Comparison of ENCODE assay signal across 8 cellular contexts in genomic region chr7:92448185-92448747, GRCh38. TPM values are rescaled to one million over a fixed set of nuclear protein-coding genes. Genes with fewer than 3 reads are reported as not detected.
DNase-seq lines count a peak whose midpoint lies in the region; ATAC-seq and TF ChIP-seq lines count a peak whose summit lies in the region.

No MANE protein-coding gene starts in this region.

- TF ChIP-seq CTCF in HL-60 (IDR thresholded peaks at IDR 0.05; ENCODE audit: insufficient read depth, low read length) (peak; percentile 43), Panc1 (IDR thresholded peaks at IDR 0.05) (peak; percentile 63), foreskin keratinocyte (conservative IDR thresholded peaks at IDR 0.05) (peak; percentile 63), type B pancreatic cell (conservative IDR thresholded peaks at IDR 0.05) (peak; percentile 40)

- CTCF ChIA-PET in Panc1 (lab: Charles Lee), result interaction anchor here (1.1 to 3.0 kb wide), 3 partner anchors 13 to 203 kb away, joined by 3 to 29 read pairs (median 4); partner anchors contain the start of genes ANKIB1 and KRIT1

- intact Hi-C loops in Panc1 (cut with micrococcal nuclease; ENCODE audit: unreplicated experiment), result loop anchor here (10.0 kb wide), 1 partner anchor 313 kb away; the partner anchor contains the start of gene CYP51A1

- no peaks in the 10 kb centered on the region for H3K9me3 ChIP-seq in Panc1 (ENCODE audit: control insufficient read depth, insufficient read depth, low read depth, low read length)

- POLR2A ChIA-PET in Panc1 (lab: Charles Lee), result interaction anchor here (0.6 kb wide), 1 partner anchor 74 kb away, joined by 4 read pairs; no protein-coding TSS in a partner anchor

- H3K4me1 Mint-ChIP-seq in activated T-helper 17 cell treated with anti-CD3 and anti-CD28 coated beads, Interleukin-2, amount 50 U/mL, for 72 hours, result no peaks in the 10 kb centered on the region
- peaks cover 5% of the 10 kb centered on the region for H3K4me1 Mint-ChIP-seq in type B pancreatic cell (ENCODE audit: unreplicated experiment)

- H3K27me3 Mint-ChIP-seq in activated T-helper 17 cell treated with anti-CD3 and anti-CD28 coated beads, Interleukin-2, amount 50 U/mL, for 72 hours, result no peaks in the 10 kb centered on the region
- H3K27me3 Mint-ChIP-seq in type B pancreatic cell, result no peaks in the 10 kb centered on the region

- H3K36me3 Mint-ChIP-seq in activated T-helper 17 cell treated with anti-CD3 and anti-CD28 coated beads, Interleukin-2, amount 50 U/mL, for 72 hours (ENCODE audit: low read depth), result peaks cover 41% of the 10 kb centered on the region
- H3K36me3 Mint-ChIP-seq in type B pancreatic cell, result peaks cover 9% of the 10 kb centered on the region

- no TSS peak for BruUV-seq in Panc1 (replicated peaks; lab: Mats Ljungman, UMichigan)

- no peaks in the 10 kb centered on the region for H3K9me3 Mint-ChIP-seq in activated T-helper 17 cell treated with anti-CD3 and anti-CD28 coated beads, Interleukin-2, amount 50 U/mL, for 72 hours
- no peaks in the 10 kb centered on the region for H3K9me3 Mint-ChIP-seq in type B pancreatic cell

- H3K27ac ChIP-seq in HL-60 (replicated peaks) (peak overlapping the region; percentile 96), Panc1 (ENCODE audit: low read length) (peak overlapping the region; percentile 82), foreskin keratinocyte (no peak overlapping the region)

- H3K36me3 ChIP-seq in Panc1 (ENCODE audit: control insufficient read depth, insufficient read depth, low read length), result peaks cover 29% of the 10 kb centered on the region

- peak overlapping the region; percentile 83 for H3K4me3 ChIP-seq in HL-60 (replicated peaks; ENCODE audit: insufficient read depth, low read length)
- H3K4me3 ChIP-seq in Panc1 (ENCODE audit: low read depth in 2 of 2, low read length in 2 of 2), result peak overlapping the region; percentile 72 to 99

- H3K27ac Mint-ChIP-seq in activated T-helper 17 cell treated with anti-CD3 and anti-CD28 coated beads, Interleukin-2, amount 50 U/mL, for 72 hours, result peak overlapping the region; percentile 90
- peak overlapping the region; percentile 82 for H3K27ac Mint-ChIP-seq in type B pancreatic cell

- in situ Hi-C loops in Panc1 (cut with HindIII; ENCODE audit: low pct_unique_long_range_greater_than_20kb, low sequenced_read_pairs), result no loop called here

- ATAC-seq in GM19467 (IDR thresholded peaks at IDR 0.05; ENCODE audit: unreplicated experiment) (peak; percentile 37), Panc1 (peak; percentile 63), foreskin keratinocyte (peak; percentile 39)
- peak; percentile 45 for ATAC-seq in activated T-helper 17 cell treated with anti-CD3 and anti-CD28 coated beads, Interleukin-2, amount 50 U/mL, for 72 hours (replicated peaks)

- DNase-seq in DMS 273 (lab: John Stamatoyannopoulos, UW; ENCODE audit: unreplicated experiment), result peak; percentile 80
- DNase-seq in HL-60 (ENCODE audit: low read depth in 1 of 2, low spot score in 1 of 2), result peak; percentile 47 to 68
- DNase-seq in Panc1 (ENCODE audit: low read depth, low spot score), result peak; percentile 61
- DNase-seq in foreskin keratinocyte, result peak; percentile 40 to 72
- DNase-seq in non-pigmented ciliary epithelial cell (ENCODE audit: low read depth), result peak; percentile 19
- DNase-seq in type B pancreatic cell (ENCODE audit: extremely low spot score, unreplicated experiment), result no peak

- H3K4me1 ChIP-seq in Panc1 (ENCODE audit: control insufficient read depth, insufficient read depth, low read length), result peaks cover 7% of the 10 kb centered on the region
- H3K4me1 ChIP-seq in foreskin keratinocyte, result peaks cover 9% of the 10 kb centered on the region

- no peaks in the 10 kb centered on the region for H3K27me3 ChIP-seq in HL-60 (ENCODE audit: insufficient read depth, poor library complexity, severe bottlenecking)
- no peaks in the 10 kb centered on the region for H3K27me3 ChIP-seq in Panc1 (ENCODE audit: control insufficient read depth, insufficient read depth, low read length)
- H3K27me3 ChIP-seq in foreskin keratinocyte, result no peaks in the 10 kb centered on the region

- H3K4me3 Mint-ChIP-seq in activated T-helper 17 cell treated with anti-CD3 and anti-CD28 coated beads, Interleukin-2, amount 50 U/mL, for 72 hours, result peak overlapping the region; percentile 89
- peak overlapping the region; percentile 87 for H3K4me3 Mint-ChIP-seq in type B pancreatic cell

RNA-seq across cellular contexts. Expression of gene GATAD1, which starts 1.0 kb away (rescaled TPM):
- 27.0 TPM for total RNA-seq in Panc1 (2021; ENCODE audit: unreplicated experiment)
- 13.1 TPM for polyA plus RNA-seq in Panc1 (2012; ENCODE audit: insufficient read length)
- total RNA-seq in activated T-helper 17 cell treated with anti-CD3 and anti-CD28 coated beads, Interleukin-2, amount 50 U/mL, for 72 hours, result 10 to 100 TPM; 16.1 to 24.3 TPM
- 11.7 and 13.6 TPM in 2 replicates for total RNA-seq in foreskin keratinocyte
- 5.1 and 7.2 TPM in 2 replicates for polyA plus RNA-seq in foreskin keratinocyte
- 27.8 and 38.9 TPM in 2 replicates for total RNA-seq in type B pancreatic cell (ENCODE audit: low replicate concordance)

RNA-seq across cellular contexts. Expression of gene ERVW-1, which starts 29.5 kb away (rescaled TPM):
- total RNA-seq in Panc1 (2021; ENCODE audit: unreplicated experiment) (not detected), foreskin keratinocyte (not detected in 2 replicates), type B pancreatic cell (ENCODE audit: low replicate concordance) (0.12 and 1.2 TPM in 2 replicates)
- polyA plus RNA-seq in Panc1 (2012; ENCODE audit: insufficient read length), result not detected
- total RNA-seq in activated T-helper 17 cell treated with anti-CD3 and anti-CD28 coated beads, Interleukin-2, amount 50 U/mL, for 72 hours, result not detected
- not detected in 2 replicates for polyA plus RNA-seq in foreskin keratinocyte
